Comparison of ENCODE assay signal across 9 cellular contexts in genomic region chr20:20594171-20594530, GRCh38.
DNase-seq lines count a peak whose midpoint lies in the region; ATAC-seq and TF ChIP-seq lines count a peak whose summit lies in the region.
"Had no signal": no experiment of that assay in that cellular context is flagged by ENCODE, and none has a peak within 500 bp of the region (broad histone marks: within the 10 kb centered on the region; RNA-seq: fewer than 3 reads in every experiment).

No MANE protein-coding gene starts in this region.

- no peaks in the 10 kb centered on the region for H3F3A ChIP-seq in PC-9 (ENCODE audit: insufficient read depth, low read depth)

- no peaks in the 10 kb centered on the region for H3K27me3 Mint-ChIP-seq in activated T-helper 2 cell treated with anti-CD3 and anti-CD28 coated beads, Interferon-gamma antibody, Interleukin-2, Interleukin-4, amounts not matched to agents 10 μg/mL and 5 μg/mL and 100 μg/mL, durations not matched to agents 14 hours and 24 hours and 36 hours (ENCODE audit: low read depth)

- intact Hi-C loops in PC-9 (cut with micrococcal nuclease; ENCODE audit: unreplicated experiment), result no loop called here
- intact Hi-C loops in activated T-helper 2 cell treated with anti-CD3 and anti-CD28 coated beads, Interferon-gamma antibody, Interleukin-2, Interleukin-4, amounts not matched to agents 10 μg/mL and 5 μg/mL and 100 μg/mL, durations not matched to agents 14 hours and 24 hours and 36 hours (cut with micrococcal nuclease), result loop anchor here (5.0 kb wide), 1 partner anchor 232 kb away; no protein-coding TSS in a partner anchor

- ATAC-seq in foreskin keratinocyte (peak; percentile 19), GM21367 (IDR thresholded peaks at IDR 0.05; ENCODE audit: unreplicated experiment) (no peak)

- no peaks in the 10 kb centered on the region for H3K9me3 Mint-ChIP-seq in activated T-helper 2 cell treated with anti-CD3 and anti-CD28 coated beads, Interferon-gamma antibody, Interleukin-2, Interleukin-4, amounts not matched to agents 10 μg/mL and 5 μg/mL and 100 μg/mL, durations not matched to agents 14 hours and 24 hours and 36 hours

- no peak overlapping the region for H3K4me3 Mint-ChIP-seq in activated T-helper 2 cell treated with anti-CD3 and anti-CD28 coated beads, Interferon-gamma antibody, Interleukin-2, Interleukin-4, amounts not matched to agents 10 μg/mL and 5 μg/mL and 100 μg/mL, durations not matched to agents 14 hours and 24 hours and 36 hours (ENCODE audit: low read depth)

- BruUV-seq in PC-9 (replicated peaks; lab: Mats Ljungman, UMichigan), result no TSS peak

- DNase-seq in ACHN, result peak; percentile 52
- DNase-seq in HCEC 1CT, result peak; percentile 43
- no peak for DNase-seq in PC-9
- no peak for DNase-seq in foreskin keratinocyte
- DNase-seq in activated CD4-positive, CD25-positive, alpha-beta regulatory T cell treated with anti-CD3 and anti-CD28 coated beads, Interleukin-2, amount 50 U/mL, for 72 hours, result no peak
- no peak for DNase-seq in foreskin melanocyte
- no peak for DNase-seq in activated T-helper 2 cell treated with anti-CD3 and anti-CD28 coated beads, Interferon-gamma antibody, Interleukin-2, Interleukin-4, amounts not matched to agents 10 μg/mL and 5 μg/mL and 100 μg/mL, durations not matched to agents 14 hours and 24 hours and 36 hours (ENCODE audit: low spot score)

- in situ Hi-C loops in ACHN (cut with HindIII; ENCODE audit: low pct_ligation_motif_present, low pct_unique_long_range_greater_than_20kb, low sequenced_read_pairs), result no loop called here

- no peaks in the 10 kb centered on the region for H4K20me1 ChIP-seq in PC-9 (ENCODE audit: insufficient read depth)

- POLR2A ChIA-PET in PC-9 (lab: Charles Lee; ENCODE audit: unreplicated experiment), result no interaction called here

- no peak overlapping the region for H3K27ac Mint-ChIP-seq in activated T-helper 2 cell treated with anti-CD3 and anti-CD28 coated beads, Interferon-gamma antibody, Interleukin-2, Interleukin-4, amounts not matched to agents 10 μg/mL and 5 μg/mL and 100 μg/mL, durations not matched to agents 14 hours and 24 hours and 36 hours

- CTCF ChIA-PET in PC-9 (lab: Charles Lee), result interaction anchor here (1.5 kb wide), 1 partner anchor 511 kb away, joined by 5 read pairs; no protein-coding TSS in a partner anchor

- no peaks in the 10 kb centered on the region for H3K79me2 ChIP-seq in PC-9 (ENCODE audit: low read depth)

- H3K4me1 ChIP-seq in PC-9 (replicated peaks; ENCODE audit: insufficient read depth) (no peaks in the 10 kb centered on the region), foreskin keratinocyte (no peaks in the 10 kb centered on the region)

- TF ChIP-seq CTCF in PC-9 (conservative IDR thresholded peaks at IDR 0.05) (peak; percentile 27), foreskin keratinocyte (conservative IDR thresholded peaks at IDR 0.05) (peak; percentile 52)

- no peak overlapping the region for H2AFZ ChIP-seq in PC-9

- H3K27ac ChIP-seq in PC-9 (no peak overlapping the region), foreskin keratinocyte (no peak overlapping the region)
- H3K27ac ChIP-seq: epithelial cell of prostate had no signal

- H3K36me3 ChIP-seq in PC-9 (ENCODE audit: low read depth), result no peaks in the 10 kb centered on the region

- no peaks in the 10 kb centered on the region for H3K9me3 ChIP-seq in PC-9 (ENCODE audit: insufficient read depth, low read depth)

- no peaks in the 10 kb centered on the region for H3K9me2 ChIP-seq in PC-9 (ENCODE audit: insufficient read depth)

- peaks cover 13% of the 10 kb centered on the region for H3K36me3 Mint-ChIP-seq in activated T-helper 2 cell treated with anti-CD3 and anti-CD28 coated beads, Interferon-gamma antibody, Interleukin-2, Interleukin-4, amounts not matched to agents 10 μg/mL and 5 μg/mL and 100 μg/mL, durations not matched to agents 14 hours and 24 hours and 36 hours (ENCODE audit: low read depth)

- peaks cover 2% of the 10 kb centered on the region for H3K4me1 Mint-ChIP-seq in activated T-helper 2 cell treated with anti-CD3 and anti-CD28 coated beads, Interferon-gamma antibody, Interleukin-2, Interleukin-4, amounts not matched to agents 10 μg/mL and 5 μg/mL and 100 μg/mL, durations not matched to agents 14 hours and 24 hours and 36 hours (ENCODE audit: low read depth)

- no peak overlapping the region for H3K4me2 ChIP-seq in PC-9

- H3K4me3 ChIP-seq in PC-9, result no peak overlapping the region

- no peaks in the 10 kb centered on the region for H3K27me3 ChIP-seq in PC-9 (ENCODE audit: insufficient read depth, low read depth)
- H3K27me3 ChIP-seq in foreskin keratinocyte, result no peaks in the 10 kb centered on the region

Comparison
In these comparisons a context has a peak if more than half of its experiments do, and no peak if none do; other contexts are left out.
1. DNase-seq: peak in ACHN (single experiment) and HCEC 1CT (single experiment); none in PC-9 (0 of 2), foreskin keratinocyte (0 of 2), activated CD4-positive, CD25-positive, alpha-beta regulatory T cell treated with anti-CD3 and anti-CD28 coated beads, Interleukin-2, amount 50 U/mL, for 72 hours (single experiment), foreskin melanocyte (single experiment) and activated T-helper 2 cell treated with anti-CD3 and anti-CD28 coated beads, Interferon-gamma antibody, Interleukin-2, Interleukin-4, amounts not matched to agents 10 μg/mL and 5 μg/mL and 100 μg/mL, durations not matched to agents 14 hours and 24 hours and 36 hours (single experiment).